ENCODE assay signal across 14 cellular contexts in the genomic region with DNA sequence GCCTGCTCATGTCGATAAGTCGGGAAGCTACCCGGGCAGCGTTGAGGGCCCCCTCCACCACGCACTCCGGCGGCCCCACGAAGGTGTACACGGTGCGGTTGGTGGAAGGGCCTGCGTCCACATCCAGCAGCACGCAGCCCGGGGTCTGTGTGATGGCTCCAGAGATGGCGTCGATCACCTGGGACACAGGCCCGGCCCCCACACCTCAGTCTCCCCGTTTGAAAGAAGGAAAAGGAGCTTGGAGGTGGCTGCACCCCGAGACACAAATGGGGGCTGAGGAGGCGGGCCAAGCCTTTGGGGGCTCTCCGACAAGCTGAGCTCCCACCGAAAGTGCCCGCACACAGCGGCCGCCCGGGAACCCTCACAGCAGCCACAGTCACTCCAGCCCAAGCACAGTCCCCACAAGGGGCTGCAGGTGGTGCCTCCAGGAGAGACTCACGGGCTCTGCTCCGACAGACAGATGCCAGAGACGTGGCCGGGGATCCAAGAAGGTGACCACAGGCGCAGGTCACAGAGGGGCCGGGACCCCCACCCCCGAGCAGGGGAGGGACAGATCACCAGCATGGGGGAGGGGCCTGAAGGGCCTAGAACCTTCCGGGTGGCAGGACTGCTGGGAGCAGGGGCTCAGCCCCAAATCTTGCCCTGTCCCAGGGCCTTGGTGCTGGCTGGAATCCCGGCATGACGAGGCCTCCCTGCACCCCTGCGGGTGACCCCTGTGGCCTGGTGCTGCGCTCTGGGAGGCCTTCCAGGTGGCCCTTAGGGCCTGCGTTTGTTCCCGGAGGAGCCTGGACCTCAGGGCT. TPM values are rescaled to one million over a fixed set of nuclear protein-coding genes. Genes with fewer than 3 reads are reported as not detected.
DNase-seq lines count a peak whose midpoint lies in the region; ATAC-seq, FAIRE-seq and TF ChIP-seq lines count a peak whose summit lies in the region.
"Had no signal": no experiment of that assay in that cellular context is flagged by ENCODE, and none has a peak within 500 bp of the region (broad histone marks: within the 10 kb centered on the region; RNA-seq: fewer than 3 reads in every experiment).

No MANE protein-coding gene starts in this region.

- no peak for TF ChIP-seq POLR2A in prostate gland (IDR thresholded peaks at IDR 0.05)

- no peaks in the 10 kb centered on the region for H3K23me2 ChIP-seq in H9 (ENCODE audit: insufficient read length, low read depth, low read length, poor library complexity, severe bottlenecking)

- no peaks in the 10 kb centered on the region for H3K27me3 ChIP-seq in H9 (ENCODE audit: insufficient read depth, low read length)
- no peaks in the 10 kb centered on the region for H3K27me3 ChIP-seq in prostate gland (replicated peaks; ENCODE audit: insufficient read depth)
- H3K27me3 ChIP-seq: BLaER1 had no signal

- no peak overlapping the region for H2BK12ac ChIP-seq in H9 (ENCODE audit: insufficient read length, low read depth, low read length)

- H3K79me2 ChIP-seq in H9 (ENCODE audit: insufficient read depth, low read length), result no peaks in the 10 kb centered on the region

- H2AK5ac ChIP-seq in H9 (ENCODE audit: insufficient read length, low read length), result no peak overlapping the region

- H2BK5ac ChIP-seq in H9 (ENCODE audit: insufficient read length, low read length), result no peak overlapping the region

- no peaks in the 10 kb centered on the region for H4K20me1 ChIP-seq in H9 (ENCODE audit: control insufficient read depth, insufficient read depth, insufficient read length)
- H4K20me1 ChIP-seq: BLaER1 had no signal

- H2BK20ac ChIP-seq in H9 (ENCODE audit: low read depth, low read length, poor library complexity, severe bottlenecking), result no peak overlapping the region

- H4K8ac ChIP-seq in H9 (replicated peaks; ENCODE audit: insufficient read length, low read depth, low read length), result no peak overlapping the region

- H3K9ac ChIP-seq in H9 (ENCODE audit: extremely low read depth, insufficient read length, low read length) (no peak overlapping the region), kidney (ENCODE audit: low read length in 2 of 2) (peak overlapping the region in 1 of 2 donors; percentile 65)
- H3K9ac ChIP-seq: BLaER1 had no signal

- POLR2A ChIA-PET in WTC11 (lab: Charles Lee), result interaction anchor here (0.6 kb wide), 1 partner anchor 221 kb away, joined by 3 read pairs; no protein-coding TSS in a partner anchor

- H3K27ac ChIP-seq in H9 (ENCODE audit: insufficient read length, low read depth, low read length) (no peak overlapping the region), kidney (ENCODE audit: low read depth in 2 of 2, low read length in 2 of 2) (peak overlapping the region; percentile 65 to 92), prostate gland (peak overlapping the region; percentile 64 to 92)
- H3K27ac ChIP-seq: BLaER1 had no signal

- H3K36me3 ChIP-seq in kidney (ENCODE audit: control insufficient read depth in 1 of 2, insufficient read depth in 2 of 2, low read length in 2 of 2), result no peaks in the 10 kb centered on the region
- no peaks in the 10 kb centered on the region for H3K36me3 ChIP-seq in prostate gland
- H3K36me3 ChIP-seq: BLaER1 had no signal

- H3K4me2 ChIP-seq in H9 (ENCODE audit: insufficient read depth, insufficient read length, low read length), result no peak overlapping the region
- H3K4me2 ChIP-seq: BLaER1 had no signal

- H3K27ac Mint-ChIP-seq in H9, result no peak overlapping the region
- H3K27ac Mint-ChIP-seq in WTC11, result peak overlapping the region; percentile 45; the same call in 1 of the 2 replicates

- no peaks in the 10 kb centered on the region for H3K79me1 ChIP-seq in H9 (ENCODE audit: insufficient read depth, low read depth, low read length, poor library complexity, severe bottlenecking)

- H3K9me3 Mint-ChIP-seq in H9, result no peaks in the 10 kb centered on the region
- no peaks in the 10 kb centered on the region for H3K9me3 Mint-ChIP-seq in WTC11

- H3T11ph ChIP-seq in H9 (ENCODE audit: low read length), result no peak overlapping the region

- CTCF ChIA-PET in WTC11 (lab: Charles Lee), result interaction anchor here (0.8 to 2.6 kb wide), 4 partner anchors 12 to 131 kb away, joined by 3 to 57 read pairs (median 3); a partner anchor contains a TSS

- no peak overlapping the region for H3K14ac ChIP-seq in H9 (ENCODE audit: insufficient read depth, low read length)

- H3K4me3 Mint-ChIP-seq in H9, result no peak overlapping the region; a peak in 1 of 5 replicates
- no peak overlapping the region for H3K4me3 Mint-ChIP-seq in WTC11

- H3K4me3 ChIP-seq in kidney (ENCODE audit: low read length in 2 of 2) (peak overlapping the region; percentile 34 to 70), prostate gland (no peak overlapping the region)
- H3K4me3 ChIP-seq: BLaER1 had no signal

- H3K56ac ChIP-seq in H9 (ENCODE audit: insufficient read length, low read depth, low read length), result no peak overlapping the region

- DNase-seq in H9, result peak; percentile 32
- no peak for DNase-seq in WTC11 (ENCODE audit: low spot score)
- DNase-seq in kidney, result peak; percentile 74
- DNase-seq in prostate gland (ENCODE audit: low spot score), result no peak
- no peak for DNase-seq in COLO829 (ENCODE audit: low spot score)
- DNase-seq in central memory CD4-positive, alpha-beta T cell, result no peak
- DNase-seq: activated CD4-positive, CD25-positive, alpha-beta regulatory T cell treated with anti-CD3 and anti-CD28 coated beads, Interleukin-2, amount 50 U/mL, for 72 hours; NCI-H146; NCI-H524 had no signal

- no peak overlapping the region for H2BK15ac ChIP-seq in H9 (ENCODE audit: low read depth, low read length)

- H3K4me1 Mint-ChIP-seq in H9 (peaks cover 6 to 11% of the 10 kb centered on the region in 2 experiments), WTC11 (peaks cover 9% of the 10 kb centered on the region)

- no peaks in the 10 kb centered on the region for H3K9me3 ChIP-seq in H9 (ENCODE audit: control insufficient read depth, low read depth, low read length)
- no peaks in the 10 kb centered on the region for H3K9me3 ChIP-seq in kidney (ENCODE audit: control insufficient read depth in 1 of 2, low read length in 2 of 2)
- no peaks in the 10 kb centered on the region for H3K9me3 ChIP-seq in prostate gland
- H3K9me3 ChIP-seq: BLaER1 had no signal

- no peak for FAIRE-seq in kidney (lab: Jason Lieb, UNC)
- FAIRE-seq: astrocyte had no signal

- H3K4me1 ChIP-seq in H9 (ENCODE audit: insufficient read depth, low read length) (no peaks in the 10 kb centered on the region; the same call in 1 of the 2 replicates), kidney (ENCODE audit: control insufficient read depth in 1 of 2, insufficient read depth in 1 of 2, low read depth in 1 of 2, low read length in 2 of 2) (peaks cover 0 to 2% of the 10 kb centered on the region in 2 donors), prostate gland (replicated peaks) (no peaks in the 10 kb centered on the region)
- H3K4me1 ChIP-seq: BLaER1 had no signal

- no peak overlapping the region for H3K23ac ChIP-seq in H9 (ENCODE audit: insufficient read length, low read depth, low read length)

- WGBS in H9 (ENCODE audit: extremely low coverage, insufficient read length, low lambda C conversion rate), result no CpG with 5 or more reads among the region's 39 CpGs
- WGBS in prostate gland, result 94% methylated on average over 37 of the region's 39 CpGs

- H3K27me3 Mint-ChIP-seq in H9 (ENCODE audit: low read depth) (no peaks in the 10 kb centered on the region), WTC11 (ENCODE audit: low read depth) (no peaks in the 10 kb centered on the region)

- no peak for ATAC-seq in WTC11
- ATAC-seq in GM18858 (IDR thresholded peaks at IDR 0.05; ENCODE audit: unreplicated experiment), result no peak
- ATAC-seq in GM18520 (IDR thresholded peaks at IDR 0.05; ENCODE audit: unreplicated experiment), result no peak

- no peak overlapping the region for H4K91ac ChIP-seq in H9 (ENCODE audit: insufficient read length, low read depth, low read length)

- intact Hi-C loops in kidney (cut with DNase I) (no loop called here), prostate gland (cut with DNase I) (loop anchor here (10.0 kb wide), 1 partner anchor 170 kb away; a partner anchor contains a TSS)

- H3K18ac ChIP-seq in H9 (ENCODE audit: insufficient read length, low read depth, low read length), result no peak overlapping the region

- no peak overlapping the region for H2AFZ ChIP-seq in H9 (ENCODE audit: low read length)

- no peak for TF ChIP-seq CTCF in H9 (conservative IDR thresholded peaks at IDR 0.05)
- TF ChIP-seq CTCF in WTC11 (IDR thresholded peaks at IDR 0.05), result no peak
- no peak for TF ChIP-seq CTCF in kidney (IDR thresholded peaks at IDR 0.05; ENCODE audit: borderline replicate concordance, extremely low read depth, insufficient read depth)
- TF ChIP-seq CTCF in prostate gland (IDR thresholded peaks at IDR 0.05), result no peak

- H3K36me3 Mint-ChIP-seq in H9 (ENCODE audit: insufficient read depth in 1 of 3, low read depth in 3 of 3) (peaks cover 0 to 2% (median 0%) of the 10 kb centered on the region in 3 experiments; a peak in 2 of 7 replicates), WTC11 (no peaks in the 10 kb centered on the region)

- no peak overlapping the region for H3K4ac ChIP-seq in H9 (ENCODE audit: low read depth, low read length)

- no peak overlapping the region for H2BK120ac ChIP-seq in H9 (ENCODE audit: low read depth, low read length, poor library complexity, severe bottlenecking)

- H4K5ac ChIP-seq in H9 (ENCODE audit: insufficient read length, low read depth, low read length), result no peak overlapping the region

TF ChIP-seq in WTC11, 78 proteins besides CTCF, POLR2A, EP300 and RAD21 (continues in another document):
- TF ChIP-seq ZNF423 (CRISPR knock-in tag; IDR thresholded peaks at IDR 0.05), result no peak

RNA-seq across cellular contexts. Expression of a gene that starts 1.0 kb away (rescaled TPM):
- 6.7 and 6.8 TPM in 2 replicates for total RNA-seq in H9 (2021)
- 6.1 to 9.6 TPM (median 9.5 TPM) in 3 replicates for total RNA-seq in WTC11 (2021)
- total RNA-seq in kidney, result 51.6 TPM
- polyA plus RNA-seq in kidney (ENCODE audit: insufficient read depth, low read depth, low replicate concordance), result 273 TPM
- 10 to 100 TPM in 1 of 2 donors, 1 to 10 TPM in 1; 1.4 to 19.0 TPM for total RNA-seq in prostate gland
- total RNA-seq: dermis microvascular lymphatic vessel endothelial cell had no signal

RNA-seq across cellular contexts. Expression of a gene that starts 29.9 kb away (rescaled TPM):
- total RNA-seq in H9 (2021), result 32.8 and 36.0 TPM in 2 replicates
- total RNA-seq in WTC11 (2021), result 56.5 to 61.7 TPM (median 57.6 TPM) in 3 replicates
- 8.7 TPM for total RNA-seq in kidney
- polyA plus RNA-seq in kidney (ENCODE audit: insufficient read depth, low read depth, low replicate concordance), result 3.7 TPM
- total RNA-seq in prostate gland, result 10 to 100 TPM; 42.0 to 79.4 TPM

RNA-seq across cellular contexts. Expression of a gene that starts 56.4 kb away (rescaled TPM):
- total RNA-seq in H9 (2021), result 124 and 129 TPM in 2 replicates
- 111 to 138 TPM (median 138 TPM) in 3 replicates for total RNA-seq in WTC11 (2021)
- total RNA-seq in kidney, result 174 TPM
- 52.4 TPM for polyA plus RNA-seq in kidney (ENCODE audit: insufficient read depth, low read depth, low replicate concordance)
- 100 to 1,000 TPM; 198 to 474 TPM for total RNA-seq in prostate gland

Comparison
In these comparisons a context has a peak if more than half of its experiments do, and no peak if none do; other contexts are left out.
1. DNase-seq: peak in H9 (single experiment) and kidney (single experiment); none in WTC11 (single experiment), prostate gland (single experiment), COLO829 (single experiment) and central memory CD4-positive, alpha-beta T cell (single experiment).
2. H3K4me3 ChIP-seq: peak in kidney (2 of 2); none in prostate gland (0 of 2).